17 cellular contexts compared by ENCODE assay signal in genomic region chr10:69856601-69857166, GRCh38. TPM values are rescaled to one million over a fixed set of nuclear protein-coding genes. Genes with fewer than 3 reads are reported as not detected.
DNase-seq lines count a peak whose midpoint lies in the region; ATAC-seq, FAIRE-seq and TF ChIP-seq lines count a peak whose summit lies in the region.
"Had no signal": no experiment of that assay in that cellular context is flagged by ENCODE, and none has a peak within 500 bp of the region (broad histone marks: within the 10 kb centered on the region; RNA-seq: fewer than 3 reads in every experiment).

No MANE protein-coding gene starts in this region.

- no peak overlapping the region for H2AFZ ChIP-seq in K562 (ENCODE audit: low read depth, low read length)
- H2AFZ ChIP-seq: GM23248 had no signal

- TF ChIP-seq EP300 in K562 (IDR thresholded peaks at IDR 0.05; ENCODE audit: low read length), result no peak

- no peak for FAIRE-seq in RCC 7860 (lab: Jason Lieb, UNC)
- FAIRE-seq in K562 (lab: Jason Lieb, UNC), result peak; percentile 77
- FAIRE-seq in urothelium cell line (lab: Jason Lieb, UNC), result peak; percentile 88
- FAIRE-seq: G401.6 had no signal

- no TSS peak for BruUV-seq in K562 (replicated peaks; lab: Mats Ljungman, UMichigan)

- no peak overlapping the region for H3K27ac ChIP-seq in K562 (ENCODE audit: extremely low read depth, low read depth, low read length)
- H3K27ac ChIP-seq: GM23248, KMS-11, SJSA1 had no signal

- H3K4me2 ChIP-seq in K562 (ENCODE audit: insufficient read depth, low read length), result no peak overlapping the region; the same call in 1 of the 2 replicates
- H3K4me2 ChIP-seq: KMS-11 had no signal

- no peaks in the 10 kb centered on the region for H3K79me2 ChIP-seq in K562 (ENCODE audit: control insufficient read depth, insufficient read depth, low read length)

- H3K4me1 ChIP-seq in K562 (replicated peaks in 1 of 2; ENCODE audit: control insufficient read depth in 2 of 2, insufficient read depth in 2 of 2, low read length in 2 of 2), result peaks cover 6 to 7% of the 10 kb centered on the region in 2 experiments; a peak in 3 of 5 replicates

- H3K9me3 ChIP-seq in K562 (replicated peaks; ENCODE audit: control insufficient read depth, insufficient read depth, low read depth, low read length), result no peaks in the 10 kb centered on the region
- H3K9me3 ChIP-seq: SJSA1 had no signal

- no peak for TF ChIP-seq CTCF in K562 (IDR thresholded peaks at IDR 0.05 in 2 of 3, conservative IDR thresholded peaks at IDR 0.05 in 1 of 3; ENCODE audit: insufficient read depth in 2 of 3, low read depth in 1 of 3, low read length in 3 of 3)

- no peaks in the 10 kb centered on the region for H3K36me3 ChIP-seq in K562 (ENCODE audit: control insufficient read depth, insufficient read depth, low read length)

- H3K4me3 ChIP-seq in K562, result no peak overlapping the region
- H3K4me3 ChIP-seq: GM23248, SJSA1 had no signal

- TF ChIP-seq POLR2A in K562 (conservative IDR thresholded peaks at IDR 0.05), result no peak

- no peaks in the 10 kb centered on the region for H3K9me1 ChIP-seq in K562 (ENCODE audit: control insufficient read depth, insufficient read depth, low read length)

- CTCF ChIA-PET in K562 (lab: Yijun Ruan, JAX; ENCODE audit: low intra/inter-chr PET ratio), result no interaction called here

- in situ Hi-C loops in K562 (cut with MboI), result no loop called here

- peak; percentile 7 for DNase-seq in RCC 7860 (ENCODE audit: low spot score)
- DNase-seq in K562 (ENCODE audit: extremely low read depth in 1 of 4, low spot score in 3 of 4), result peak in 3 of 4 experiments; percentile 37 to 66 (median 43)
- peak; percentile 25 for DNase-seq in kidney glomerular epithelial cell (lab: John Stamatoyannopoulos, UW)
- no peak for DNase-seq in urothelium cell line (ENCODE audit: low spot score)
- DNase-seq in T-helper 9 cell, result no peak
- DNase-seq in GOT3 (lab: John Stamatoyannopoulos, UW), result no peak
- DNase-seq: ACHN, GM23248, NCI-H1417 treated with DMSO at 0.1 percent for 48 hours, NCI-H187 treated with DMSO at 0.1 percent for 48 hours, NCI-H226, NCI-H524 treated with DMSO at 0.1 percent for 48 hours had no signal

- WGBS in K562 (ENCODE audit: insufficient coverage, low coverage, missing lambda C conversion rate), result under 1% methylated on average over 7 of the region's 7 CpGs

- peaks cover 0 to 34% of the 10 kb centered on the region in 2 experiments; a peak in 3 of 5 replicates for H3K27me3 ChIP-seq in K562 (ENCODE audit: control insufficient read depth in 2 of 2, insufficient read depth in 2 of 2, low read length in 2 of 2)
- H3K27me3 ChIP-seq: SJSA1 had no signal

- ATAC-seq in K562, result peak; percentile 80
- no peak for ATAC-seq in GM21786 (IDR thresholded peaks at IDR 0.05; ENCODE audit: unreplicated experiment)

- H4K20me1 ChIP-seq in K562 (replicated peaks; ENCODE audit: control insufficient read depth, insufficient read depth, low read length), result peaks cover 4% of the 10 kb centered on the region; the same call in 1 of the 2 replicates

- POLR2A ChIA-PET in K562 (lab: Yijun Ruan, JAX), result interaction anchor here (0.7 to 0.8 kb wide), 2 partner anchors 12 to 40 kb away, joined by 3 read pairs; no protein-coding TSS in a partner anchor

- intact Hi-C loops in K562 (cut with micrococcal nuclease), result no loop called here

- no peak overlapping the region for H3K9ac ChIP-seq in K562 (ENCODE audit: insufficient read depth in 1 of 2, low read depth in 2 of 2, low read length in 2 of 2)
- H3K9ac ChIP-seq: GM23248, KMS-11 had no signal

- no peak for TF ChIP-seq RAD21 in K562 (CRISPR knock-in tag; conservative IDR thresholded peaks at IDR 0.05 in 1 of 2, IDR thresholded peaks at IDR 0.05 in 1 of 2)

TF ChIP-seq in K562, 482 proteins besides CTCF, POLR2A, EP300 and RAD21 (continues in another document):
- TF ChIP-seq MECOM (CRISPR knock-in tag; IDR thresholded peaks at IDR 0.05) (no peak), NCOA2 (IDR thresholded peaks at IDR 0.05; ENCODE audit: partially characterized antibody in 2 of 2) (peak in 1 of 2 experiments; percentile 70), KDM1A (IDR thresholded peaks at IDR 0.05) (peak; percentile 60 to 66; a peak in 1 of 4 replicates), ZBTB11 (CRISPR knock-in tag; IDR thresholded peaks at IDR 0.05) (0 out of 6 replicates have a peak, but pooled peaks of 1 of the 3 experiments have one; percentile 27), MAZ (CRISPR knock-in tag; conservative IDR thresholded peaks at IDR 0.05 in 1 of 2, IDR thresholded peaks at IDR 0.05 in 1 of 2) (0 out of 4 replicates have a peak, but pooled peaks of 1 of the 2 experiments have one; percentile 39), FOXJ2 (tag; IDR thresholded peaks at IDR 0.05) (peak; percentile 68; the same call in 1 of the 2 replicates), MEF2D (tag; conservative IDR thresholded peaks at IDR 0.05; ENCODE audit: low read depth) (no peak), RCOR1 (IDR thresholded peaks at IDR 0.05; ENCODE audit: borderline replicate concordance in 1 of 2, low read depth in 2 of 2, low read length in 2 of 2) (peak in 1 of 2 experiments; percentile 66; a peak in 2 of 4 replicates), TCF3 (CRISPR knock-in tag; IDR thresholded peaks at IDR 0.05) (peak; percentile 40; the same call in 1 of the 2 replicates), HMBOX1 (IDR thresholded peaks at IDR 0.05) (0 out of 2 replicates have a peak, but pooled peaks have one; percentile 31), RBM34 (IDR thresholded peaks at IDR 0.05; ENCODE audit: borderline replicate concordance, insufficient read depth, low read length) (no peak), NR2C1 (IDR thresholded peaks at IDR 0.05) (no peak), NR2C1 (tag; IDR thresholded peaks at IDR 0.05) (peak; percentile 58; the same call in 1 of the 2 replicates), ZNF589 (CRISPR knock-in tag; IDR thresholded peaks at IDR 0.05; ENCODE audit: low read depth) (peak; percentile 55; the same call in 1 of the 2 replicates), EGR1 (conservative IDR thresholded peaks at IDR 0.05) (peak; percentile 61)
- TF ChIP-seq, protein P1, sequence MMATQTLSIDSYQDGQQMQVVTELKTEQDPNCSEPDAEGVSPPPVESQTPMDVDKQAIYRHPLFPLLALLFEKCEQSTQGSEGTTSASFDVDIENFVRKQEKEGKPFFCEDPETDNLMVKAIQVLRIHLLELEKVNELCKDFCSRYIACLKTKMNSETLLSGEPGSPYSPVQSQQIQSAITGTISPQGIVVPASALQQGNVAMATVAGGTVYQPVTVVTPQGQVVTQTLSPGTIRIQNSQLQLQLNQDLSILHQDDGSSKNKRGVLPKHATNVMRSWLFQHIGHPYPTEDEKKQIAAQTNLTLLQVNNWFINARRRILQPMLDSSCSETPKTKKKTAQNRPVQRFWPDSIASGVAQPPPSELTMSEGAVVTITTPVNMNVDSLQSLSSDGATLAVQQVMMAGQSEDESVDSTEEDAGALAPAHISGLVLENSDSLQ (IDR thresholded peaks at IDR 0.05), result peak; percentile 33

RNA-seq across cellular contexts. Expression of gene COL13A1, which starts 55.0 kb away (rescaled TPM):
- total RNA-seq in K562 (2011; cell fraction: chromatin; rRNA removed; ENCODE audit: low replicate concordance), result not detected in 2 replicates
- total RNA-seq in K562 (2011; cell fraction: nucleolus; rRNA removed), result not detected in 2 replicates
- not detected in 2 replicates for total RNA-seq in K562 (2011; cell fraction: nucleoplasm; rRNA removed)
- not detected in 2 replicates for total RNA-seq in K562 (2014; rRNA removed)
- total RNA-seq in K562 (2014; rRNA removed; fragmentation: Illumina TruSeq; extraction: Trizol), result not detected in 2 replicates
- not detected in 2 replicates for total RNA-seq in K562 (2015; rRNA removed; fragmentation: Illumina TruSeq; extraction: Trizol)
- total RNA-seq in K562 (2021), result not detected in 2 replicates
- not detected in 2 replicates for polyA plus RNA-seq in K562 (2011; rRNA removed)
- polyA plus RNA-seq in K562 (2011; cell fraction: cytosol; rRNA removed), result not detected in 2 replicates
- polyA plus RNA-seq in K562 (2011; cell fraction: nucleus; rRNA removed), result not detected in 2 replicates
- not detected in 2 replicates for polyA plus RNA-seq in K562 (2012)
- polyA plus RNA-seq in K562 (2014; fragmentation: Illumina TruSeq; extraction: Trizol), result not detected in 2 replicates
- polyA plus RNA-seq in K562 (2014; fragmentation: Nextera tagmentation; extraction: Ambion mirVana), result not detected
- polyA plus RNA-seq in K562 (2014; rRNA removed), result not detected in 2 replicates
- polyA minus RNA-seq in K562 (2011; rRNA and poly(A)+ RNA removed), result not detected in 2 replicates
- polyA minus RNA-seq in K562 (2011; cell fraction: cytosol; rRNA and poly(A)+ RNA removed), result not detected in 2 replicates
- not detected in 2 replicates for polyA minus RNA-seq in K562 (2011; cell fraction: nucleus; rRNA and poly(A)+ RNA removed)
- polyA plus RNA-seq: CD14-positive monocyte had no signal

Comparison
In these comparisons a context has a peak if more than half of its experiments do, and no peak if none do; other contexts are left out.
1. DNase-seq: peak in RCC 7860 (single experiment), K562 (3 of 4) and kidney glomerular epithelial cell (single experiment); none in urothelium cell line (single experiment), T-helper 9 cell (single experiment) and GOT3 (single experiment).